Comparison of ENCODE assay signal across 27 cellular contexts in genomic region chr11:122871302-122871701, GRCh38. TPM values are rescaled to one million over a fixed set of nuclear protein-coding genes. Genes with fewer than 3 reads are reported as not detected.
"Had no signal": no experiment of that assay in that cellular context is flagged by ENCODE, and none has a peak within 500 bp of the region (broad histone marks: within the 10 kb centered on the region; RNA-seq: fewer than 3 reads in every experiment).

No MANE protein-coding gene starts in this region.

- H3K4me1 ChIP-seq: left lung, lower lobe of right lung, pancreas, prostate gland, stomach, testis, thyroid gland, transverse colon, upper lobe of right lung had no signal

- H3K36me3 Mint-ChIP-seq: stimulated activated naive B cell treated with anti-CD40 and anti-IgM and Interleukin-4, amounts not matched to agents 10 μg/mL and 1 μg/mL and 100 μg/mL, for 72 hours had no signal

- H3K27ac Mint-ChIP-seq: nephron; stimulated activated naive B cell treated with anti-CD40 and anti-IgM and Interleukin-4, amounts not matched to agents 10 μg/mL and 1 μg/mL and 100 μg/mL, for 72 hours had no signal

- H3K4me1 Mint-ChIP-seq: nephron had no signal

- H3K36me3 ChIP-seq: left lung, lower lobe of right lung, pancreas, prostate gland, stomach, thyroid gland, transverse colon, upper lobe of right lung had no signal

- H3K4me3 Mint-ChIP-seq: naive thymus-derived CD8-positive, alpha-beta T cell; nephron; neural crest cell; stimulated activated naive B cell treated with anti-CD40 and anti-IgM and Interleukin-4, amounts not matched to agents 10 μg/mL and 1 μg/mL and 100 μg/mL, for 72 hours had no signal

- H3K9me3 ChIP-seq: left lung, lower lobe of right lung, pancreas, prostate gland, stomach, testis, thyroid gland, transverse colon, upper lobe of right lung had no signal

- H3K27me3 Mint-ChIP-seq: naive thymus-derived CD8-positive, alpha-beta T cell had no signal

- H3K4me3 ChIP-seq: left lung, lower lobe of right lung, pancreas, prostate gland, skin epidermis, stomach, testis, thyroid gland, transverse colon, upper lobe of right lung had no signal

- H3K27me3 ChIP-seq: left lung, pancreas, stomach, testis, thyroid gland, transverse colon, upper lobe of right lung had no signal

- DNase-seq: kidney; left colon; left lung; lower lobe of right lung; mammary epithelial cell; mesenchymal stem cell; naive thymus-derived CD8-positive, alpha-beta T cell; nucleus accumbens; pancreas; posterior cingulate gyrus; retina; right cardiac atrium; stimulated activated CD4-positive, alpha-beta T cell treated with anti-CD3 and anti-CD28 coated beads, Interleukin-12 subunit alpha, Interleukin-12 subunit beta, amount 100 ng/mL, for 4 hours; stimulated activated CD4-positive, alpha-beta T cell treated with anti-CD3 and anti-CD28 coated beads, Interleukin-15, amount 100 ng/mL, for 24 hours; stimulated activated CD4-positive, alpha-beta T cell treated with anti-CD3 and anti-CD28 coated beads, Interleukin-2, amount 100 ng/mL, for 24 hours; stimulated activated CD4-positive, alpha-beta T cell treated with anti-CD3 and anti-CD28 coated beads, Interleukin-4, amount 100 ng/mL, for 1 hour; stimulated activated naive B cell treated with anti-CD40 and anti-IgM and Interleukin-4, amounts not matched to agents 10 μg/mL and 1 μg/mL and 100 μg/mL, for 72 hours; stimulated activated naive CD8-positive, alpha-beta T cell treated with anti-CD3 and anti-CD28 coated beads, Interleukin-15, Interleukin-2, amounts not matched to agents 100 U/mL and 50 U/mL, for 24 hours; stomach; testis; thyroid gland; transverse colon; upper lobe of right lung had no signal

- H3K27ac ChIP-seq: left lung, lower lobe of right lung, pancreas, prostate gland, skin epidermis, stomach, testis, thyroid gland, transverse colon, upper lobe of right lung had no signal

- H3K9me3 Mint-ChIP-seq: naive thymus-derived CD8-positive, alpha-beta T cell; nephron; neural crest cell; stimulated activated naive B cell treated with anti-CD40 and anti-IgM and Interleukin-4, amounts not matched to agents 10 μg/mL and 1 μg/mL and 100 μg/mL, for 72 hours had no signal

RNA-seq across cellular contexts. Expression of gene CRTAM, which starts 33.0 kb away (rescaled TPM):
- total RNA-seq: neural crest cell had no signal
